34 cellular contexts compared by ENCODE assay signal in genomic region chr1:157095091-157095490, GRCh38. TPM values are rescaled to one million over a fixed set of nuclear protein-coding genes. Genes with fewer than 3 reads are reported as not detected.
"Had no signal": no experiment of that assay in that cellular context is flagged by ENCODE, and none has a peak within 500 bp of the region (broad histone marks: within the 10 kb centered on the region; RNA-seq: fewer than 3 reads in every experiment).

No MANE protein-coding gene starts in this region.

- H3K36me3 Mint-ChIP-seq: activated naive CD4-positive, alpha-beta T cell treated with anti-CD3 and anti-CD28 coated beads, Interleukin-2, amount 10 ng/mL, durations not matched to agents 7 days and 5 days; activated naive CD8-positive, alpha-beta T cell; IgD-negative memory B cell had no signal

- H3K9me3 ChIP-seq: Peyer's patch, SJSA1 had no signal

- H3K4me1 ChIP-seq: Peyer's patch had no signal

- H3K9me3 Mint-ChIP-seq: activated CD4-positive, alpha-beta T cell treated with anti-CD3 and anti-CD28 coated beads, Interleukin-2, amount 10 ng/mL, durations not matched to agents 24 days and 14 days; activated CD8-positive, alpha-beta T cell treated with anti-CD3 and anti-CD28 coated beads for 36 hours; activated naive CD4-positive, alpha-beta T cell treated with anti-CD3 and anti-CD28 coated beads, Interleukin-2, amount 10 ng/mL, durations not matched to agents 7 days and 5 days; activated naive CD8-positive, alpha-beta T cell treated with anti-CD3 and anti-CD28 coated beads, Interleukin-2, amount 50 U/mL, for 24 hours; activated T-helper 2 cell treated with anti-CD3 and anti-CD28 coated beads, Interferon-gamma antibody, Interleukin-2, Interleukin-4, amounts not matched to agents 10 μg/mL and 5 μg/mL and 100 μg/mL, durations not matched to agents 14 hours and 24 hours and 36 hours; IgD-negative memory B cell had no signal

- H3K27me3 ChIP-seq: brain microvascular endothelial cell, Peyer's patch, SJSA1 had no signal

- H3K27ac Mint-ChIP-seq: activated CD4-positive, alpha-beta T cell treated with anti-CD3 and anti-CD28 coated beads, Interleukin-2, amount 10 ng/mL, durations not matched to agents 24 days and 14 days; activated CD8-positive, alpha-beta T cell treated with anti-CD3 and anti-CD28 coated beads for 36 hours; activated naive CD4-positive, alpha-beta T cell treated with anti-CD3 and anti-CD28 coated beads, Interleukin-2, amount 10 ng/mL, durations not matched to agents 7 days and 5 days; activated naive CD8-positive, alpha-beta T cell; activated naive CD8-positive, alpha-beta T cell treated with anti-CD3 and anti-CD28 coated beads, Interleukin-2, amount 50 U/mL, for 24 hours; activated T-helper 2 cell treated with anti-CD3 and anti-CD28 coated beads, Interferon-gamma antibody, Interleukin-2, Interleukin-4, amounts not matched to agents 10 μg/mL and 5 μg/mL and 100 μg/mL, durations not matched to agents 14 hours and 24 hours and 36 hours; IgD-negative memory B cell had no signal

- H3K27me3 Mint-ChIP-seq: IgD-negative memory B cell had no signal

- H3K4me1 Mint-ChIP-seq: activated naive CD4-positive, alpha-beta T cell treated with anti-CD3 and anti-CD28 coated beads, Interleukin-2, amount 10 ng/mL, durations not matched to agents 7 days and 5 days had no signal

- DNase-seq: activated CD4-positive, alpha-beta T cell treated with anti-CD3 and anti-CD28 coated beads, Interleukin-2, amount 10 ng/mL, durations not matched to agents 24 days and 14 days; activated CD4-positive, alpha-beta T cell treated with anti-CD3 and anti-CD28 coated beads, Interleukin-2, amount 50 U/mL, for 4 hours; activated CD8-positive, alpha-beta T cell treated with anti-CD3 and anti-CD28 coated beads for 36 hours; activated naive CD4-positive, alpha-beta T cell treated with anti-CD3 and anti-CD28 coated beads, Interleukin-2, amount 10 ng/mL, durations not matched to agents 7 days and 5 days; activated naive CD8-positive, alpha-beta T cell treated with anti-CD3 and anti-CD28 coated beads, Interleukin-2, amount 50 U/mL, for 24 hours; activated T-cell treated with anti-CD3 and anti-CD28 coated beads, Interleukin-2, amount 50 U/mL, for 1 hour; aorta; brain microvascular endothelial cell; Karpas-422; KBM-7; NCI-H1105; NCI-H1417 treated with DMSO at 0.1 percent for 48 hours; NCI-H187 treated with DMSO at 0.1 percent for 48 hours; NCI-H2081; NCI-H2171 treated with DMSO at 0.1 percent for 48 hours; NCI-H2227 treated with DMSO at 0.1 percent for 48 hours; NCI-H446; NCI-H510A treated with DMSO at 0.1 percent for 48 hours; NCI-H526 treated with DMSO at 0.1 percent for 48 hours; NCI-H82; NK-92 treated with Interleukin-12 subunit alpha and Interleukin-12 subunit beta, amount 100 ng/mL, for 24 hours; PC-3; Peyer's patch; RPMI8226; SHP77 treated with DMSO at 0.1 percent for 48 hours; T1000 had no signal

- H3K4me3 Mint-ChIP-seq: activated CD4-positive, alpha-beta T cell treated with anti-CD3 and anti-CD28 coated beads, Interleukin-2, amount 10 ng/mL, durations not matched to agents 24 days and 14 days; activated CD8-positive, alpha-beta T cell treated with anti-CD3 and anti-CD28 coated beads for 36 hours; activated naive CD4-positive, alpha-beta T cell treated with anti-CD3 and anti-CD28 coated beads, Interleukin-2, amount 10 ng/mL, durations not matched to agents 7 days and 5 days; activated naive CD8-positive, alpha-beta T cell; activated naive CD8-positive, alpha-beta T cell treated with anti-CD3 and anti-CD28 coated beads, Interleukin-2, amount 50 U/mL, for 24 hours; IgD-negative memory B cell had no signal

- H3K36me3 ChIP-seq: brain microvascular endothelial cell, Peyer's patch, SJSA1 had no signal

- H3K4me3 ChIP-seq: Peyer's patch, SJSA1 had no signal

- H3K27ac ChIP-seq: brain microvascular endothelial cell, Peyer's patch, SJSA1 had no signal

RNA-seq across cellular contexts. Expression of gene ETV3L, which starts 4.5 kb away (rescaled TPM):
- total RNA-seq: activated CD4-positive, alpha-beta T cell treated with anti-CD3 and anti-CD28 coated beads, Interleukin-2, amount 10 ng/mL, durations not matched to agents 24 days and 14 days; activated CD8-positive, alpha-beta memory T cell treated with anti-CD3 and anti-CD28 coated beads for 36 hours; activated CD8-positive, alpha-beta T cell treated with anti-CD3 and anti-CD28 coated beads for 36 hours; activated T-helper 2 cell treated with anti-CD3 and anti-CD28 coated beads, Interferon-gamma antibody, Interleukin-2, Interleukin-4, amounts not matched to agents 10 μg/mL and 5 μg/mL and 100 μg/mL, durations not matched to agents 14 hours and 24 hours and 36 hours; aorta; MCF 10A; PC-3; Peyer's patch; SJSA1; T-helper 1 cell treated with Interleukin-12 subunit alpha and Interleukin-12 subunit beta and Interleukin-4 antibody, amounts not matched to agents 30 ng/mL and 1 ng/mL, for 36 hours; T-helper 2 cell treated with Interferon-gamma antibody and Interleukin-4, amounts not matched to agents 100 ng/mL and 5 ng/mL, for 36 hours had no signal
- polyA plus RNA-seq: aorta, IgD-negative memory B cell had no signal
